14 cellular contexts compared by ENCODE assay signal in the genomic region with DNA sequence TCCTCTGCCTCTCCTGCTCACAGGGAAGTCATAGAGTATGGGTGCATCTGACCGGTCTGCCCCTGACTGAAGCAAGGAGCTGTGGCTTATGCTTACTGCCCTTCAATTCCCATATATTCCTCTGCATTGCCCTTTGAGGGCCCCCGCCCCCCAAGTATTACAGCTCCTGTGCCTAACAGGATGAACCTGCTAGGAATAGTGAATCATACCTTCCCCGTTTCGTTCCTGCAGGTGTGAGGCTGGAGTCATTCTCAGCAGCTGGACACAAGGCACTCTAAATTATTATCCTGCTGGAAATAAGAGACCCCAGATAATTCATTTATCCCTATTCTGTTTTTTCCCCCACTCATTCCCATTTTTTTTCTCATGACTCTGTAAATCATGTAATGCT. TPM values are rescaled to one million over a fixed set of nuclear protein-coding genes. Genes with fewer than 3 reads are reported as not detected.
DNase-seq lines count a peak whose midpoint lies in the region; ATAC-seq and TF ChIP-seq lines count a peak whose summit lies in the region.
"Had no signal": no experiment of that assay in that cellular context is flagged by ENCODE, and none has a peak within 500 bp of the region (broad histone marks: within the 10 kb centered on the region; RNA-seq: fewer than 3 reads in every experiment).

No MANE protein-coding gene starts in this region.

- CTCF ChIA-PET in SK-N-SH (lab: Yijun Ruan, JAX): interaction anchor here (1.1 to 3.9 kb wide), 5 partner anchors 17 to 342 kb away, joined by 3 to 20 read pairs (median 4); no protein-coding TSS in a partner anchor

- TF ChIP-seq RAD21 in SK-N-SH (IDR thresholded peaks at IDR 0.05; ENCODE audit: low read length): no peak

- H3F3A ChIP-seq in SK-N-SH (replicated peaks; ENCODE audit: insufficient read depth): peaks cover 22% of the 10 kb centered on the region

- peak overlapping the region; percentile 91; the same call in 1 of the 2 replicates for H3K4me2 ChIP-seq in SK-N-SH

- no peak overlapping the region for H3K9ac ChIP-seq in SK-N-SH

- no peaks in the 10 kb centered on the region for H3K9me3 ChIP-seq in SK-N-SH
- no peaks in the 10 kb centered on the region for H3K9me3 ChIP-seq in tibial nerve
- H3K9me3 ChIP-seq: ascending aorta, left lung, pancreas had no signal

- H3K9me2 ChIP-seq in SK-N-SH: no peaks in the 10 kb centered on the region

- H3K27ac ChIP-seq in SK-N-SH (ENCODE audit: low read depth in 2 of 2, low read length in 1 of 2) (no peak overlapping the region), tibial nerve (no peak overlapping the region)
- H3K27ac ChIP-seq: ascending aorta, left lung, pancreas had no signal

- WGBS in SK-N-SH (ENCODE audit: low lambda C conversion rate): 77% methylated on average over 4 of the region's 4 CpGs
- 62 to 67% methylated on average over 4 of the region's 4 CpGs for WGBS in tibial nerve, 2 donors

- TF ChIP-seq EP300 in SK-N-SH (IDR thresholded peaks at IDR 0.05; ENCODE audit: borderline replicate concordance in 1 of 2, low read depth in 1 of 2, low read length in 1 of 2): no peak
- TF ChIP-seq EP300 in tibial nerve (IDR thresholded peaks at IDR 0.05): no peak

- H3K36me3 Mint-ChIP-seq in neural crest cell (ENCODE audit: low read depth): no peaks in the 10 kb centered on the region

- no peak overlapping the region for H3K27ac Mint-ChIP-seq in neural crest cell (ENCODE audit: unreplicated experiment)

- peaks cover 23% of the 10 kb centered on the region for H3K4me1 Mint-ChIP-seq in neural crest cell

- peaks cover 3% of the 10 kb centered on the region; the same call in 1 of the 2 replicates for H4K20me1 ChIP-seq in SK-N-SH (ENCODE audit: insufficient read depth)

- 0 out of 2 replicates have a peak, but pooled peaks cover 14% of the 10 kb centered on the region for H3K27me3 ChIP-seq in SK-N-SH (ENCODE audit: insufficient read depth)
- peaks cover 0 to 43% of the 10 kb centered on the region in 2 donors for H3K27me3 ChIP-seq in tibial nerve
- H3K27me3 ChIP-seq: ascending aorta, pancreas had no signal

- TF ChIP-seq CTCF in SK-N-SH (IDR thresholded peaks at IDR 0.05): no peak
- TF ChIP-seq CTCF in neural crest cell (conservative IDR thresholded peaks at IDR 0.05): no peak
- TF ChIP-seq CTCF in tibial nerve (IDR thresholded peaks at IDR 0.05): no peak

- no peak for TF ChIP-seq POLR2A in tibial nerve (IDR thresholded peaks at IDR 0.05)

- H3K4me1 ChIP-seq in SK-N-SH (ENCODE audit: control insufficient read depth in 1 of 2, insufficient read depth in 2 of 2, low read depth in 1 of 2, low read length in 1 of 2) (peaks cover 11 to 13% of the 10 kb centered on the region in 2 experiments; a peak in 3 of 4 replicates), tibial nerve (peaks cover 0 to 36% (median 18%) of the 10 kb centered on the region in 4 donors)

- H3K4me3 ChIP-seq in SK-N-SH (ENCODE audit: low read depth in 2 of 2, low read length in 1 of 2) (no peak overlapping the region), tibial nerve (no peak overlapping the region)

- POLR2A ChIA-PET in SK-N-SH (lab: Yijun Ruan, JAX): no interaction called here

- peaks cover 44% of the 10 kb centered on the region for H3K27me3 Mint-ChIP-seq in neural crest cell (ENCODE audit: low read depth)

- no peaks in the 10 kb centered on the region for H3K9me3 Mint-ChIP-seq in neural crest cell

- peak overlapping the region; percentile 94 for H3K4me3 Mint-ChIP-seq in neural crest cell

- no peaks in the 10 kb centered on the region for H3K36me3 ChIP-seq in SK-N-SH (replicated peaks in 1 of 2; ENCODE audit: control insufficient read depth in 1 of 2, insufficient read depth in 2 of 2, low read length in 1 of 2)
- H3K36me3 ChIP-seq in tibial nerve: no peaks in the 10 kb centered on the region
- H3K36me3 ChIP-seq: ascending aorta, left lung, pancreas had no signal

- H3K79me2 ChIP-seq in SK-N-SH (ENCODE audit: insufficient read depth): no peaks in the 10 kb centered on the region

- no peak for ATAC-seq in SK-N-SH treated with all-trans-retinoic acid at 6 μM for 48 hours
- peak; percentile 64 for ATAC-seq in esophagus mucosa
- ATAC-seq in GM18861 (IDR thresholded peaks at IDR 0.05; ENCODE audit: unreplicated experiment): no peak
- ATAC-seq: left lung, pancreas had no signal

- no peak overlapping the region for H2AFZ ChIP-seq in SK-N-SH (ENCODE audit: low read depth)

- no peak for DNase-seq in SK-N-SH
- DNase-seq in NCI-H69 (lab: John Stamatoyannopoulos, UW): peak; percentile 33
- DNase-seq in neural crest cell (ENCODE audit: low read depth, low spot score): no peak
- no peak for DNase-seq in tibial nerve (ENCODE audit: low spot score in 2 of 2)
- no peak for DNase-seq in activated CD8-positive, alpha-beta memory T cell treated with anti-CD3 and anti-CD28 coated beads for 24 hours
- DNase-seq: effector CD8-positive, alpha-beta T cell; left lung; NCI-H1436; stimulated activated CD4-positive, alpha-beta T cell treated with anti-CD3 and anti-CD28 coated beads, Interleukin-12 subunit alpha, Interleukin-12 subunit beta, amount 100 ng/mL, for 4 hours had no signal

TF ChIP-seq in SK-N-SH, 30 proteins besides CTCF, POLR2A, EP300 and RAD21:
- TF ChIP-seq GATA2 (CRISPR knock-in tag; IDR thresholded peaks at IDR 0.05): no peak
- TF ChIP-seq, protein P1, sequence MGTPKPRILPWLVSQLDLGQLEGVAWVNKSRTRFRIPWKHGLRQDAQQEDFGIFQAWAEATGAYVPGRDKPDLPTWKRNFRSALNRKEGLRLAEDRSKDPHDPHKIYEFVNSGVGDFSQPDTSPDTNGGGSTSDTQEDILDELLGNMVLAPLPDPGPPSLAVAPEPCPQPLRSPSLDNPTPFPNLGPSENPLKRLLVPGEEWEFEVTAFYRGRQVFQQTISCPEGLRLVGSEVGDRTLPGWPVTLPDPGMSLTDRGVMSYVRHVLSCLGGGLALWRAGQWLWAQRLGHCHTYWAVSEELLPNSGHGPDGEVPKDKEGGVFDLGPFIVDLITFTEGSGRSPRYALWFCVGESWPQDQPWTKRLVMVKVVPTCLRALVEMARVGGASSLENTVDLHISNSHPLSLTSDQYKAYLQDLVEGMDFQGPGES (IDR thresholded peaks at IDR 0.05; ENCODE audit: low read depth, low read length): no peak
- TF ChIP-seq SMC3 (IDR thresholded peaks at IDR 0.05; ENCODE audit: low read depth, low read length): no peak

TF ChIP-seq in SK-N-SH treated with all-trans-retinoic acid at 6 μM for 48 hours, 23 proteins besides CTCF, POLR2A, EP300 and RAD21 (continues in another document):
- no peak for TF ChIP-seq ESRRG (CRISPR knock-in tag; IDR thresholded peaks at IDR 0.05)
- no peak for TF ChIP-seq OSR1 (CRISPR knock-in tag; IDR thresholded peaks at IDR 0.05)
- no peak for TF ChIP-seq PPARA (CRISPR knock-in tag; IDR thresholded peaks at IDR 0.05; ENCODE audit: borderline replicate concordance)
- TF ChIP-seq CSDC2 (CRISPR knock-in tag; IDR thresholded peaks at IDR 0.05): no peak
- TF ChIP-seq ZNF8 (CRISPR knock-in tag; IDR thresholded peaks at IDR 0.05): no peak
- TF ChIP-seq, protein P2, sequence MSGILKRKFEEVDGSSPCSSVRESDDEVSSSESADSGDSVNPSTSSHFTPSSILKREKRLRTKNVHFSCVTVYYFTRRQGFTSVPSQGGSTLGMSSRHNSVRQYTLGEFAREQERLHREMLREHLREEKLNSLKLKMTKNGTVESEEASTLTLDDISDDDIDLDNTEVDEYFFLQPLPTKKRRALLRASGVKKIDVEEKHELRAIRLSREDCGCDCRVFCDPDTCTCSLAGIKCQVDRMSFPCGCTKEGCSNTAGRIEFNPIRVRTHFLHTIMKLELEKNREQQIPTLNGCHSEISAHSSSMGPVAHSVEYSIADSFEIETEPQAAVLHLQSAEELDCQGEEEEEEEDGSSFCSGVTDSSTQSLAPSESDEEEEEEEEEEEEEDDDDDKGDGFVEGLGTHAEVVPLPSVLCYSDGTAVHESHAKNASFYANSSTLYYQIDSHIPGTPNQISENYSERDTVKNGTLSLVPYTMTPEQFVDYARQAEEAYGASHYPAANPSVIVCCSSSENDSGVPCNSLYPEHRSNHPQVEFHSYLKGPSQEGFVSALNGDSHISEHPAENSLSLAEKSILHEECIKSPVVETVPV (CRISPR knock-in tag; IDR thresholded peaks at IDR 0.05): no peak
- TF ChIP-seq, protein P3, sequence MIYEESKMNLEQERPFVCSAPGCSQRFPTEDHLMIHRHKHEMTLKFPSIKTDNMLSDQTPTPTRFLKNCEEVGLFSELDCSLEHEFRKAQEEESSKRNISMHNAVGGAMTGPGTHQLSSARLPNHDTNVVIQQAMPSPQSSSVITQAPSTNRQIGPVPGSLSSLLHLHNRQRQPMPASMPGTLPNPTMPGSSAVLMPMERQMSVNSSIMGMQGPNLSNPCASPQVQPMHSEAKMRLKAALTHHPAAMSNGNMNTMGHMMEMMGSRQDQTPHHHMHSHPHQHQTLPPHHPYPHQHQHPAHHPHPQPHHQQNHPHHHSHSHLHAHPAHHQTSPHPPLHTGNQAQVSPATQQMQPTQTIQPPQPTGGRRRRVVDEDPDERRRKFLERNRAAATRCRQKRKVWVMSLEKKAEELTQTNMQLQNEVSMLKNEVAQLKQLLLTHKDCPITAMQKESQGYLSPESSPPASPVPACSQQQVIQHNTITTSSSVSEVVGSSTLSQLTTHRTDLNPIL (CRISPR knock-in tag; IDR thresholded peaks at IDR 0.05; ENCODE audit: low read depth): no peak
- no peak for TF ChIP-seq BACH2 (CRISPR knock-in tag; IDR thresholded peaks at IDR 0.05; ENCODE audit: borderline replicate concordance)
- no peak for TF ChIP-seq ZNF565 (CRISPR knock-in tag; conservative IDR thresholded peaks at IDR 0.05; ENCODE audit: low read depth)

RNA-seq across cellular contexts. Expression of a gene that starts 2.4 kb away (rescaled TPM):
- polyA plus RNA-seq in SK-N-SH (2012; rRNA removed): 0.79 and 1.2 TPM in 2 replicates
- 0.93 and 0.94 TPM in 2 replicates for polyA plus RNA-seq in SK-N-SH (2012; cell fraction: cytosol; rRNA removed)
- polyA plus RNA-seq in SK-N-SH (2012; cell fraction: nucleus; rRNA removed): 0.96 and 1.9 TPM in 2 replicates
- 5.0 TPM for total RNA-seq in esophagus mucosa
- total RNA-seq in neural crest cell: 14.5 and 18.7 TPM in 2 replicates
- 10 to 100 TPM in 1 of 4 donors, 1 to 10 TPM in 3; 1.5 to 18.6 (median 8.4) TPM for total RNA-seq in tibial nerve
- total RNA-seq: ascending aorta had no signal
